ENCODE assay signal across 1 cellular context in the genomic region with DNA sequence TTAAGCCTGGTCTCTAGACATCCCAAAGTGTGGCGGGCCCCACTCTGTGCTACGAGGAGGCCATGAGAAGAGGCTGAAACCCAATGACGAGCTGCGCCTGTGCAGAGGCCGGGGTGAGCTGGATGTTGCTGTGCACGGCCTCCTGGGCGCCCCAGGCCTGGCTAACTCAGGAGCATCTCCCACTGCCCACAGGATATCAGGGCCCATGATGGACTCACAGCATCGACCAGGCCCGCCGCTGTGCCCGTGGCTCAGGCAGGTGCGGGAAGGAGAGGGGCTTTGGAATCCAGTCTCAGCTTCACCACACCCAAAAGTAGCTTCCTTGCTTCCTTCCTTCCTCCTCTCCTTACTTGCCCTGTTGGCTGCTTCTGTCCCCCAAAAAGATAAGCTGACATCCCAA.
TF ChIP-seq lines count a peak whose summit lies in the region.

No MANE protein-coding gene starts in this region.

TF ChIP-seq in H1, 55 proteins besides CTCF, POLR2A, EP300 and RAD21 (continued from another document):
- TF ChIP-seq SAP30 (IDR thresholded peaks at IDR 0.05; ENCODE audit: insufficient read depth, insufficient replicate concordance, low read length) (no peak), TCF12 (IDR thresholded peaks at IDR 0.05; ENCODE audit: low read depth, low read length) (no peak), JUND (IDR thresholded peaks at IDR 0.05; ENCODE audit: low read length) (no peak), KDM4A (IDR thresholded peaks at IDR 0.05; ENCODE audit: low read depth, low read length, severe bottlenecking) (no peak), CBX8 (IDR thresholded peaks at IDR 0.05; ENCODE audit: borderline replicate concordance, low read depth, low read length) (no peak), TAF7 (optimal IDR thresholded peaks at IDR 0.05; ENCODE audit: borderline replicate concordance, low read depth, low read length) (no peak), CHD2 (IDR thresholded peaks at IDR 0.05; ENCODE audit: low read length) (no peak), SUZ12 (IDR thresholded peaks at IDR 0.05; ENCODE audit: low read length) (no peak), TBP (IDR thresholded peaks at IDR 0.05; ENCODE audit: low read depth, low read length) (no peak), SP2 (IDR thresholded peaks at IDR 0.05; ENCODE audit: low read length) (no peak), SP1 (IDR thresholded peaks at IDR 0.05; ENCODE audit: low read depth, low read length) (no peak), RNF2 (IDR thresholded peaks at IDR 0.05; ENCODE audit: borderline replicate concordance, low read depth, low read length, missing control alignments, poor library complexity, severe bottlenecking) (no peak), ZNF274 (IDR thresholded peaks at IDR 0.05; ENCODE audit: borderline replicate concordance, extremely low read depth, low read length) (no peak)
- TF ChIP-seq, protein P1, sequence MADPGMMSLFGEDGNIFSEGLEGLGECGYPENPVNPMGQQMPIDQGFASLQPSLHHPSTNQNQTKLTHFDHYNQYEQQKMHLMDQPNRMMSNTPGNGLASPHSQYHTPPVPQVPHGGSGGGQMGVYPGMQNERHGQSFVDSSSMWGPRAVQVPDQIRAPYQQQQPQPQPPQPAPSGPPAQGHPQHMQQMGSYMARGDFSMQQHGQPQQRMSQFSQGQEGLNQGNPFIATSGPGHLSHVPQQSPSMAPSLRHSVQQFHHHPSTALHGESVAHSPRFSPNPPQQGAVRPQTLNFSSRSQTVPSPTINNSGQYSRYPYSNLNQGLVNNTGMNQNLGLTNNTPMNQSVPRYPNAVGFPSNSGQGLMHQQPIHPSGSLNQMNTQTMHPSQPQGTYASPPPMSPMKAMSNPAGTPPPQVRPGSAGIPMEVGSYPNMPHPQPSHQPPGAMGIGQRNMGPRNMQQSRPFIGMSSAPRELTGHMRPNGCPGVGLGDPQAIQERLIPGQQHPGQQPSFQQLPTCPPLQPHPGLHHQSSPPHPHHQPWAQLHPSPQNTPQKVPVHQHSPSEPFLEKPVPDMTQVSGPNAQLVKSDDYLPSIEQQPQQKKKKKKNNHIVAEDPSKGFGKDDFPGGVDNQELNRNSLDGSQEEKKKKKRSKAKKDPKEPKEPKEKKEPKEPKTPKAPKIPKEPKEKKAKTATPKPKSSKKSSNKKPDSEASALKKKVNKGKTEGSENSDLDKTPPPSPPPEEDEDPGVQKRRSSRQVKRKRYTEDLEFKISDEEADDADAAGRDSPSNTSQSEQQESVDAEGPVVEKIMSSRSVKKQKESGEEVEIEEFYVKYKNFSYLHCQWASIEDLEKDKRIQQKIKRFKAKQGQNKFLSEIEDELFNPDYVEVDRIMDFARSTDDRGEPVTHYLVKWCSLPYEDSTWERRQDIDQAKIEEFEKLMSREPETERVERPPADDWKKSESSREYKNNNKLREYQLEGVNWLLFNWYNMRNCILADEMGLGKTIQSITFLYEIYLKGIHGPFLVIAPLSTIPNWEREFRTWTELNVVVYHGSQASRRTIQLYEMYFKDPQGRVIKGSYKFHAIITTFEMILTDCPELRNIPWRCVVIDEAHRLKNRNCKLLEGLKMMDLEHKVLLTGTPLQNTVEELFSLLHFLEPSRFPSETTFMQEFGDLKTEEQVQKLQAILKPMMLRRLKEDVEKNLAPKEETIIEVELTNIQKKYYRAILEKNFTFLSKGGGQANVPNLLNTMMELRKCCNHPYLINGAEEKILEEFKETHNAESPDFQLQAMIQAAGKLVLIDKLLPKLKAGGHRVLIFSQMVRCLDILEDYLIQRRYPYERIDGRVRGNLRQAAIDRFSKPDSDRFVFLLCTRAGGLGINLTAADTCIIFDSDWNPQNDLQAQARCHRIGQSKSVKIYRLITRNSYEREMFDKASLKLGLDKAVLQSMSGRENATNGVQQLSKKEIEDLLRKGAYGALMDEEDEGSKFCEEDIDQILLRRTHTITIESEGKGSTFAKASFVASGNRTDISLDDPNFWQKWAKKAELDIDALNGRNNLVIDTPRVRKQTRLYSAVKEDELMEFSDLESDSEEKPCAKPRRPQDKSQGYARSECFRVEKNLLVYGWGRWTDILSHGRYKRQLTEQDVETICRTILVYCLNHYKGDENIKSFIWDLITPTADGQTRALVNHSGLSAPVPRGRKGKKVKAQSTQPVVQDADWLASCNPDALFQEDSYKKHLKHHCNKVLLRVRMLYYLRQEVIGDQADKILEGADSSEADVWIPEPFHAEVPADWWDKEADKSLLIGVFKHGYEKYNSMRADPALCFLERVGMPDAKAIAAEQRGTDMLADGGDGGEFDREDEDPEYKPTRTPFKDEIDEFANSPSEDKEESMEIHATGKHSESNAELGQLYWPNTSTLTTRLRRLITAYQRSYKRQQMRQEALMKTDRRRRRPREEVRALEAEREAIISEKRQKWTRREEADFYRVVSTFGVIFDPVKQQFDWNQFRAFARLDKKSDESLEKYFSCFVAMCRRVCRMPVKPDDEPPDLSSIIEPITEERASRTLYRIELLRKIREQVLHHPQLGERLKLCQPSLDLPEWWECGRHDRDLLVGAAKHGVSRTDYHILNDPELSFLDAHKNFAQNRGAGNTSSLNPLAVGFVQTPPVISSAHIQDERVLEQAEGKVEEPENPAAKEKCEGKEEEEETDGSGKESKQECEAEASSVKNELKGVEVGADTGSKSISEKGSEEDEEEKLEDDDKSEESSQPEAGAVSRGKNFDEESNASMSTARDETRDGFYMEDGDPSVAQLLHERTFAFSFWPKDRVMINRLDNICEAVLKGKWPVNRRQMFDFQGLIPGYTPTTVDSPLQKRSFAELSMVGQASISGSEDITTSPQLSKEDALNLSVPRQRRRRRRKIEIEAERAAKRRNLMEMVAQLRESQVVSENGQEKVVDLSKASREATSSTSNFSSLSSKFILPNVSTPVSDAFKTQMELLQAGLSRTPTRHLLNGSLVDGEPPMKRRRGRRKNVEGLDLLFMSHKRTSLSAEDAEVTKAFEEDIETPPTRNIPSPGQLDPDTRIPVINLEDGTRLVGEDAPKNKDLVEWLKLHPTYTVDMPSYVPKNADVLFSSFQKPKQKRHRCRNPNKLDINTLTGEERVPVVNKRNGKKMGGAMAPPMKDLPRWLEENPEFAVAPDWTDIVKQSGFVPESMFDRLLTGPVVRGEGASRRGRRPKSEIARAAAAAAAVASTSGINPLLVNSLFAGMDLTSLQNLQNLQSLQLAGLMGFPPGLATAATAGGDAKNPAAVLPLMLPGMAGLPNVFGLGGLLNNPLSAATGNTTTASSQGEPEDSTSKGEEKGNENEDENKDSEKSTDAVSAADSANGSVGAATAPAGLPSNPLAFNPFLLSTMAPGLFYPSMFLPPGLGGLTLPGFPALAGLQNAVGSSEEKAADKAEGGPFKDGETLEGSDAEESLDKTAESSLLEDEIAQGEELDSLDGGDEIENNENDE (IDR thresholded peaks at IDR 0.05; ENCODE audit: insufficient replicate concordance, low read length), result no peak
